8 cellular contexts compared by ENCODE assay signal in genomic region chr11:119584193-119585037, GRCh38.
DNase-seq lines count a peak whose midpoint lies in the region; ATAC-seq, FAIRE-seq and TF ChIP-seq lines count a peak whose summit lies in the region.

No MANE protein-coding gene starts in this region.

- no TSS peak for BruUV-seq in HCT116 (replicated peaks; lab: Mats Ljungman, UMichigan)

- DNase-seq in ACHN (peak; percentile 72), HCT116 (ENCODE audit: low read depth, low spot score) (no peak), NT2/D1 (ENCODE audit: low read depth, low spot score) (peak; percentile 93), cardiac fibroblast (ENCODE audit: low read depth in 2 of 2) (peak; percentile 48 to 89), keratinocyte (ENCODE audit: low read depth, low spot score) (no peak), small intestine (peak; percentile 36), dedifferentiated amniotic fluid mesenchymal stem cell (ENCODE audit: extremely low spot score) (no peak)

- POLR2A ChIA-PET in HCT116 (lab: Charles Lee) = no interaction called here

- RAD21 ChIA-PET in HCT116 (lab: Charles Lee; ENCODE audit: low non-redundant PET in 1 of 2, low total read pairs in 2 of 2, uncharacterized antibody in 2 of 2, unreplicated experiment in 2 of 2) = interaction anchor here in 1 of 2 experiments (0.5 kb wide), 1 partner anchor 35 kb away, joined by 3 read pairs; no protein-coding TSS in a partner anchor

- no peaks in the 10 kb centered on the region for H3K9me1 ChIP-seq in keratinocyte (ENCODE audit: control insufficient read depth, extremely low read depth, insufficient read depth, low read length)

- ATAC-seq in HCT116 = peak; percentile 87
- ATAC-seq in GM19455 (IDR thresholded peaks at IDR 0.05; ENCODE audit: unreplicated experiment) = no peak

- TF ChIP-seq CTCF in HCT116 (IDR thresholded peaks at IDR 0.05 in 2 of 3, conservative IDR thresholded peaks at IDR 0.05 in 1 of 3; ENCODE audit: borderline replicate concordance in 1 of 3, insufficient read depth in 1 of 3, low read depth in 2 of 3, low read length in 2 of 3) (no peak), cardiac fibroblast (IDR thresholded peaks at IDR 0.05; ENCODE audit: low read depth, low read length) (no peak), keratinocyte (optimal IDR thresholded peaks at IDR 0.05 in 1 of 3, IDR thresholded peaks at IDR 0.05 in 1 of 3, conservative IDR thresholded peaks at IDR 0.05 in 1 of 3; ENCODE audit: extremely low read depth in 1 of 3, insufficient read depth in 2 of 3, low read length in 3 of 3) (no peak)

- FAIRE-seq in keratinocyte (lab: Jason Lieb, UNC) = no peak
- no peak for FAIRE-seq in small intestine (lab: Jason Lieb, UNC)

- H2AFZ ChIP-seq in HCT116 (ENCODE audit: low read depth, low read length, poor library complexity, severe bottlenecking) (peak overlapping the region; percentile 85), keratinocyte (ENCODE audit: control insufficient read depth, low read length) (peak overlapping the region; percentile 80)

- H3K36me3 ChIP-seq in HCT116 (ENCODE audit: control insufficient read depth in 1 of 2, insufficient read depth in 2 of 2, low read length in 2 of 2) (no peaks in the 10 kb centered on the region), NT2/D1 (ENCODE audit: insufficient read depth, insufficient read length, low read length) (no peaks in the 10 kb centered on the region), keratinocyte (ENCODE audit: control insufficient read depth in 2 of 2, extremely low read depth in 1 of 2, insufficient read depth in 2 of 2, low read length in 2 of 2) (no peaks in the 10 kb centered on the region), small intestine (ENCODE audit: control insufficient read depth in 2 of 2, insufficient read depth in 2 of 2, low read length in 2 of 2) (no peaks in the 10 kb centered on the region)

- peak overlapping the region; percentile 37; the same call in 1 of the 2 replicates for H3K27ac ChIP-seq in HCT116 (ENCODE audit: low read depth, low read length)
- peak overlapping the region; percentile 20 for H3K27ac ChIP-seq in keratinocyte (ENCODE audit: control insufficient read depth, insufficient read depth, low read length)
- H3K27ac ChIP-seq in small intestine (ENCODE audit: low read depth in 1 of 2, low read length in 1 of 2) = peak overlapping the region in 1 of 2 donors; percentile 59

- H3K79me2 ChIP-seq in HCT116 (ENCODE audit: insufficient read depth, low read length) (no peaks in the 10 kb centered on the region), keratinocyte (ENCODE audit: control insufficient read depth, insufficient read depth, low read length) (no peaks in the 10 kb centered on the region)

- H3K9ac ChIP-seq in HCT116 (ENCODE audit: low read length) (peak overlapping the region; percentile 63), NT2/D1 (ENCODE audit: insufficient read length, low read depth) (peak overlapping the region; percentile 90), keratinocyte (ENCODE audit: control insufficient read depth, extremely low read depth, insufficient read depth, low read length) (peak overlapping the region; percentile 70)

- CTCF ChIA-PET in HCT116 (lab: Charles Lee) = interaction anchor here (0.9 to 2.3 kb wide), 5 partner anchors 10 to 40 kb away, joined by 3 to 10 read pairs (median 4); no protein-coding TSS in a partner anchor

- no peaks in the 10 kb centered on the region for H3K9me2 ChIP-seq in HCT116 (ENCODE audit: insufficient read depth)

- TF ChIP-seq POLR2A in HCT116 (IDR thresholded peaks at IDR 0.05; ENCODE audit: borderline replicate concordance, extremely low read depth, insufficient read depth, insufficient read length) = no peak

- H3K27me3 ChIP-seq in HCT116 (ENCODE audit: insufficient read depth, low read length) (no peaks in the 10 kb centered on the region), NT2/D1 (ENCODE audit: insufficient read depth, insufficient read length) (no peaks in the 10 kb centered on the region), keratinocyte (ENCODE audit: control insufficient read depth, extremely low read depth, insufficient read depth, low read length) (peaks cover 5% of the 10 kb centered on the region), small intestine (ENCODE audit: control insufficient read depth in 2 of 2, insufficient read depth in 2 of 2, low read length in 2 of 2) (no peaks in the 10 kb centered on the region)

- WGBS in small intestine, 3 donors = 1% methylated on average over 52 to 56 of the region's 56 CpGs

- no peaks in the 10 kb centered on the region for H3K9me3 ChIP-seq in HCT116 (ENCODE audit: control insufficient read depth in 1 of 2, insufficient read depth in 1 of 2, low read depth in 1 of 2, low read length in 2 of 2)
- peaks cover 12% of the 10 kb centered on the region; the same call in 1 of the 2 replicates for H3K9me3 ChIP-seq in NT2/D1 (ENCODE audit: insufficient read depth, low read length)
- H3K9me3 ChIP-seq in keratinocyte (ENCODE audit: control insufficient read depth, low read depth, low read length) = peaks cover 2% of the 10 kb centered on the region
- no peaks in the 10 kb centered on the region for H3K9me3 ChIP-seq in small intestine (ENCODE audit: control insufficient read depth, low read depth)

- H3K4me1 ChIP-seq in HCT116 (ENCODE audit: control insufficient read depth in 1 of 2, insufficient read depth in 2 of 2, low read length in 2 of 2) (peaks cover 11 to 31% of the 10 kb centered on the region in 2 experiments), NT2/D1 (ENCODE audit: insufficient read depth, insufficient read length) (peaks cover 5% of the 10 kb centered on the region), keratinocyte (ENCODE audit: control insufficient read depth, extremely low read depth, insufficient read depth, low read length) (peaks cover 17% of the 10 kb centered on the region), small intestine (ENCODE audit: control insufficient read depth in 2 of 2, insufficient read depth in 1 of 2, low read depth in 1 of 2, low read length in 1 of 2) (peaks cover 0 to 3% of the 10 kb centered on the region in 2 donors)

- intact Hi-C loops in HCT116 (cut with micrococcal nuclease) = no loop called here

- H3K4me3 ChIP-seq in HCT116 (replicated peaks in 1 of 2; ENCODE audit: low read depth in 1 of 2, low read length in 2 of 2) = peak overlapping the region; percentile 41 to 60
- peak overlapping the region; percentile 72 for H3K4me3 ChIP-seq in NT2/D1 (ENCODE audit: insufficient read length, low read depth)
- peak overlapping the region; percentile 41 to 57 for H3K4me3 ChIP-seq in cardiac fibroblast (replicated peaks in 1 of 2; ENCODE audit: low read depth in 2 of 2, low read length in 2 of 2)
- peak overlapping the region; percentile 13 to 68 (median 55) for H3K4me3 ChIP-seq in keratinocyte (ENCODE audit: control insufficient read depth in 2 of 3, extremely low read depth in 1 of 3, insufficient read depth in 2 of 3, low read depth in 1 of 3, low read length in 3 of 3)
- H3K4me3 ChIP-seq in small intestine (ENCODE audit: low read depth in 1 of 2, low read length in 2 of 2) = peak overlapping the region in 1 of 2 donors; percentile 40

- no peak for TF ChIP-seq RAD21 in HCT116 (IDR thresholded peaks at IDR 0.05; ENCODE audit: low read depth)

- H3K4me2 ChIP-seq in HCT116 (ENCODE audit: low read length) (peak overlapping the region; percentile 94), keratinocyte (ENCODE audit: control insufficient read depth, extremely low read depth, insufficient read depth, low read depth, low read length) (peak overlapping the region; percentile 92)

- in situ Hi-C loops in ACHN (cut with HindIII; ENCODE audit: low pct_ligation_motif_present, low pct_unique_long_range_greater_than_20kb, low sequenced_read_pairs) = no loop called here

- no peaks in the 10 kb centered on the region for H4K20me1 ChIP-seq in HCT116 (ENCODE audit: insufficient read depth)
- no peaks in the 10 kb centered on the region for H4K20me1 ChIP-seq in keratinocyte (ENCODE audit: control insufficient read depth, extremely low read depth, insufficient read depth, low read length)

- dilution Hi-C loops in keratinocyte (cut with MboI; ENCODE audit: extremely low pct_ligation_motif_present, low sequenced_read_pairs) = no loop called here

TF ChIP-seq in HCT116, 20 proteins besides CTCF, POLR2A, EP300 and RAD21 (continues in another document):
- TF ChIP-seq SRF (IDR thresholded peaks at IDR 0.05; ENCODE audit: low read depth) (no peak), CBX3 (IDR thresholded peaks at IDR 0.05; ENCODE audit: low read depth) (no peak), CEBPB (IDR thresholded peaks at IDR 0.05; ENCODE audit: low read depth) (no peak), MAX (IDR thresholded peaks at IDR 0.05) (peak; percentile 10; the same call in 1 of the 2 replicates), TCF7L2 (IDR thresholded peaks at IDR 0.05; ENCODE audit: borderline replicate concordance, extremely low read depth, insufficient read depth, insufficient read length) (peak; percentile 46), ZNF274 (IDR thresholded peaks at IDR 0.05; ENCODE audit: low read depth, low read length) (no peak), JUND (IDR thresholded peaks at IDR 0.05) (no peak), ATF3 (IDR thresholded peaks at IDR 0.05) (no peak), EZH2phosphoT487 (IDR thresholded peaks at IDR 0.05; ENCODE audit: borderline replicate concordance) (no peak), ZBTB33 (IDR thresholded peaks at IDR 0.05; ENCODE audit: extremely low read depth, insufficient replicate concordance, low read length) (no peak), YY1 (IDR thresholded peaks at IDR 0.05; ENCODE audit: extremely low read depth, insufficient replicate concordance, low read depth, low read length) (no peak)

Comparison
In these comparisons a context has a peak if more than half of its experiments do, and no peak if none do; other contexts are left out.
1. DNase-seq: peak in ACHN (single experiment), NT2/D1 (single experiment), cardiac fibroblast (2 of 2) and small intestine (single experiment); none in HCT116 (single experiment), keratinocyte (single experiment) and dedifferentiated amniotic fluid mesenchymal stem cell (single experiment).
2. Peak in every context shown above with its lines, with median percentiles within 50 percentile points of each other: H3K9ac ChIP-seq.